In the genomic region with DNA sequence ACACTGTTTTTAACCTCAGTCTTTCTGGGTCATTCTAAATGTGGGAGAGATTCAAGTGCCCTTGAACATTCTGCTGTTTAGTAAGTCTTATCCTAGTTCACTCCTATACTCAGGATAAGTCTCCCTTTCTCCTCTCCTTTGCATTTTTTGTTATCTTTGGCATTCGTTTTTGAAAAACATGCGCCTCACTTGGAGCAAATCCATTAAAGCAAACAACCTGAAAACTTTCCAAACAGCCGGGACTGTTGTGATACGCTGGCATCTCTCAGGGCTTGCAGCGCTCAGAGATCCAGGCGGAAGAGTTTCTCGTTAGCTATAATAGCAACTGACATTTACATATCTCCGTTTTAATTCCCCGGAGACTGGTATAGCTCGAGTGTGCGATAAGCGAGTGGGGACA, we compare ENCODE assay signal across 11 cellular contexts.
DNase-seq lines count a peak whose midpoint lies in the region; ATAC-seq and TF ChIP-seq lines count a peak whose summit lies in the region.
"Had no signal": no experiment of that assay in that cellular context is flagged by ENCODE, and none has a peak within 500 bp of the region (broad histone marks: within the 10 kb centered on the region; RNA-seq: fewer than 3 reads in every experiment).

No MANE protein-coding gene starts in this region.

- peaks cover 11% of the 10 kb centered on the region for H3K4me1 Mint-ChIP-seq in MCF 10A (ENCODE audit: insufficient read depth, unreplicated experiment)

- no peak for TF ChIP-seq CTCF in MCF 10A (IDR thresholded peaks at IDR 0.05; ENCODE audit: unreplicated experiment)

- no peaks in the 10 kb centered on the region for H3K9me3 Mint-ChIP-seq in MCF 10A (ENCODE audit: unreplicated experiment)

- no peaks in the 10 kb centered on the region for H3K27me3 Mint-ChIP-seq in MCF 10A (ENCODE audit: insufficient read depth, unreplicated experiment)

- DNase-seq in NCI-H1092 (lab: John Stamatoyannopoulos, UW) (peak; percentile 32), MCF 10A (ENCODE audit: unreplicated experiment) (peak; percentile 6), left colon (no peak), stromal cell of bone marrow (ENCODE audit: low read depth) (peak; percentile 32), RPMI8226 (no peak), posterior cingulate gyrus (no peak)
- DNase-seq: activated effector memory CD4-positive, alpha-beta T cell treated with anti-CD3 and anti-CD28 coated beads, Interleukin-2, amount 50 U/mL, for 16 hours; NCI-H2171 treated with DMSO at 0.1 percent for 48 hours had no signal

- no peak overlapping the region for H3K27ac Mint-ChIP-seq in MCF 10A (ENCODE audit: low read depth, unreplicated experiment)

- CTCF ChIA-PET in MCF 10A (lab: Yijun Ruan, JAX) = interaction anchor here (0.5 to 0.7 kb wide), 3 partner anchors 33 to 667 kb away, joined by 3 to 6 read pairs (median 5); no protein-coding TSS in a partner anchor

- POLR2A ChIA-PET in MCF 10A (lab: Yijun Ruan, JAX) = no interaction called here

- peak; percentile 64 for ATAC-seq in left colon
- ATAC-seq in HG02884 (IDR thresholded peaks at IDR 0.05; ENCODE audit: unreplicated experiment) = no peak
- ATAC-seq in GM18873 (IDR thresholded peaks at IDR 0.05; ENCODE audit: low FRiP score, unreplicated experiment) = no peak
- ATAC-seq: gastroesophageal sphincter had no signal

- intact Hi-C loops in MCF 10A (cut with micrococcal nuclease) (no loop called here), left colon (cut with DNase I, micrococcal nuclease) (no loop called here), posterior cingulate gyrus (cut with DNase I) (no loop called here)

- no peak overlapping the region for H3K4me3 Mint-ChIP-seq in MCF 10A (ENCODE audit: unreplicated experiment)

- H3K36me3 Mint-ChIP-seq in MCF 10A (ENCODE audit: insufficient read depth, unreplicated experiment) = no peaks in the 10 kb centered on the region

- BruUV-seq in MCF 10A (replicated peaks; lab: Mats Ljungman, UMichigan) = no TSS peak

Comparison
In these comparisons a context has a peak if more than half of its experiments do, and no peak if none do; other contexts are left out.
1. DNase-seq: peak in NCI-H1092 (single experiment), MCF 10A (single experiment) and stromal cell of bone marrow (single experiment); none in left colon (0 of 2), RPMI8226 (single experiment) and posterior cingulate gyrus (0 of 10).